In genomic region chr21:34037446-34037845, GRCh38 we compare ENCODE assay signal across 21 cellular contexts. TPM values are rescaled to one million over a fixed set of nuclear protein-coding genes. Genes with fewer than 3 reads are reported as not detected.
DNase-seq lines count a peak whose midpoint lies in the region; ATAC-seq and TF ChIP-seq lines count a peak whose summit lies in the region.
"Had no signal": no experiment of that assay in that cellular context is flagged by ENCODE, and none has a peak within 500 bp of the region (broad histone marks: within the 10 kb centered on the region; RNA-seq: fewer than 3 reads in every experiment).

No MANE protein-coding gene starts in this region.

- no peaks in the 10 kb centered on the region for H3K9me3 ChIP-seq in adipocyte (ENCODE audit: control insufficient read depth, low read length)
- no peaks in the 10 kb centered on the region for H3K9me3 ChIP-seq in osteoblast (ENCODE audit: low read depth, low read length)
- no peaks in the 10 kb centered on the region for H3K9me3 ChIP-seq in heart left ventricle
- H3K9me3 ChIP-seq: adrenal gland, right lobe of liver had no signal

- H3K36me3 ChIP-seq in adipocyte (ENCODE audit: control insufficient read depth, insufficient read depth, low read length, severe bottlenecking) (no peaks in the 10 kb centered on the region), osteoblast (ENCODE audit: insufficient read depth, low read length) (no peaks in the 10 kb centered on the region), heart left ventricle (no peaks in the 10 kb centered on the region)
- H3K36me3 ChIP-seq: adrenal gland, right lobe of liver had no signal

- H3K4me3 Mint-ChIP-seq in activated CD4-positive, alpha-beta T cell treated with anti-CD3 and anti-CD28 coated beads, Interleukin-2, amount 10 ng/mL, durations not matched to agents 7 days and 5 days, result no peak overlapping the region
- H3K4me3 Mint-ChIP-seq: CD14-positive monocyte; natural killer cell treated with Interleukin-12 subunit alpha and Interleukin-12 subunit beta and Interleukin-15 and Interleukin-18, amount 100 ng/mL, for 72 hours; T-helper 1 cell treated with Interleukin-12 subunit alpha and Interleukin-12 subunit beta and Interleukin-4 antibody, amounts not matched to agents 30 μg/mL and 1 μg/mL, for 36 hours had no signal

- H3K79me2 ChIP-seq in osteoblast (ENCODE audit: insufficient read depth, low read length), result no peaks in the 10 kb centered on the region

- H3K27me3 ChIP-seq in adipocyte (replicated peaks; ENCODE audit: control insufficient read depth, insufficient read depth, low read length) (no peaks in the 10 kb centered on the region), osteoblast (ENCODE audit: insufficient read depth, low read length) (no peaks in the 10 kb centered on the region), heart left ventricle (no peaks in the 10 kb centered on the region)
- H3K27me3 ChIP-seq: adrenal gland, right lobe of liver had no signal

- POLR2A ChIA-PET in activated CD4-positive, alpha-beta T cell treated with anti-CD3 and anti-CD28 coated beads, Interleukin-2, amount 10 ng/mL, durations not matched to agents 7 days and 5 days (lab: Charles Lee), result no interaction called here

- ATAC-seq in HG03460 (IDR thresholded peaks at IDR 0.05; ENCODE audit: unreplicated experiment) (no peak), HG03095 (IDR thresholded peaks at IDR 0.05; ENCODE audit: unreplicated experiment) (no peak), heart left ventricle (no peak)
- ATAC-seq: activated CD4-positive, CD25-positive, alpha-beta regulatory T cell treated with anti-CD3 and anti-CD28 coated beads, Interleukin-2, amount 50 U/mL, for 24 hours; natural killer cell treated with Interleukin-12 subunit alpha and Interleukin-12 subunit beta and Interleukin-15 and Interleukin-18, amount 100 ng/mL, for 72 hours; stimulated activated naive CD8-positive, alpha-beta T cell treated with anti-CD3 and anti-CD28 coated beads, Interleukin-15, Interleukin-2, amounts not matched to agents 100 U/mL and 50 U/mL, for 24 hours had no signal

- H3K4me1 ChIP-seq in adipocyte (ENCODE audit: control insufficient read depth, insufficient read depth, low read length), result peaks cover 10% of the 10 kb centered on the region
- peaks cover 16% of the 10 kb centered on the region for H3K4me1 ChIP-seq in osteoblast (ENCODE audit: insufficient read depth, low read length)
- no peaks in the 10 kb centered on the region for H3K4me1 ChIP-seq in heart left ventricle
- H3K4me1 ChIP-seq: adrenal gland had no signal

- H3K9ac ChIP-seq in adipocyte (ENCODE audit: low read length), result no peak overlapping the region

- intact Hi-C loops in heart left ventricle (cut with DNase I), result no loop called here

- no peaks in the 10 kb centered on the region for H3K27me3 Mint-ChIP-seq in activated CD4-positive, alpha-beta T cell treated with anti-CD3 and anti-CD28 coated beads, Interleukin-2, amount 10 ng/mL, durations not matched to agents 7 days and 5 days
- H3K27me3 Mint-ChIP-seq: natural killer cell treated with Interleukin-12 subunit alpha and Interleukin-12 subunit beta and Interleukin-15 and Interleukin-18, amount 100 ng/mL, for 72 hours had no signal

- peak; percentile 32 for DNase-seq in HFF-Myc (ENCODE audit: extremely low read depth, low read depth)
- DNase-seq in adipocyte (ENCODE audit: low read depth), result peak; percentile 33
- peak; percentile 58 for DNase-seq in fibroblast of the aortic adventitia (ENCODE audit: low read depth)
- DNase-seq in osteoblast (ENCODE audit: insufficient read length, low spot score, missing footprints), result no peak
- DNase-seq in activated CD4-positive, alpha-beta T cell treated with anti-CD3 and anti-CD28 coated beads, Interleukin-2, amount 10 ng/mL, durations not matched to agents 7 days and 5 days, result no peak
- DNase-seq in heart left ventricle, result no peak
- DNase-seq: activated T-cell treated with anti-CD3 and anti-CD28 coated beads for 4 hours; adrenal gland; glutamatergic neuron; KBM-7; NCI-H1436; NCI-H446 treated with DMSO at 0.1 percent for 48 hours; PC-9; stimulated activated naive CD8-positive, alpha-beta T cell treated with anti-CD3 and anti-CD28 coated beads, Interleukin-15, Interleukin-2, amounts not matched to agents 100 U/mL and 50 U/mL, for 24 hours had no signal

- H3K4me2 ChIP-seq in osteoblast (ENCODE audit: insufficient read depth, low read length), result peak overlapping the region; percentile 72
- H3K4me2 ChIP-seq: PC-9 had no signal

- no peak for TF ChIP-seq POLR2A in heart left ventricle (IDR thresholded peaks at IDR 0.05)

- H2AFZ ChIP-seq in osteoblast (ENCODE audit: low read length), result peak overlapping the region; percentile 58
- H2AFZ ChIP-seq: PC-9 had no signal

- H3K36me3 Mint-ChIP-seq in activated CD4-positive, alpha-beta T cell treated with anti-CD3 and anti-CD28 coated beads, Interleukin-2, amount 10 ng/mL, durations not matched to agents 7 days and 5 days (ENCODE audit: low read depth), result peaks cover 2% of the 10 kb centered on the region
- H3K36me3 Mint-ChIP-seq: CD14-positive monocyte; natural killer cell treated with Interleukin-12 subunit alpha and Interleukin-12 subunit beta and Interleukin-15 and Interleukin-18, amount 100 ng/mL, for 72 hours had no signal

- TF ChIP-seq CTCF in HFF-Myc (IDR thresholded peaks at IDR 0.05; ENCODE audit: low read depth, low read length, missing control alignments), result no peak
- no peak for TF ChIP-seq CTCF in fibroblast of the aortic adventitia (IDR thresholded peaks at IDR 0.05; ENCODE audit: insufficient read depth, low read length)
- TF ChIP-seq CTCF in osteoblast (IDR thresholded peaks at IDR 0.05; ENCODE audit: extremely low read depth, low read depth, low read length), result no peak
- TF ChIP-seq CTCF in heart left ventricle (IDR thresholded peaks at IDR 0.05), result no peak

- no peak overlapping the region for H3K4me3 ChIP-seq in HFF-Myc (replicated peaks; ENCODE audit: low read depth, low read length)
- no peak overlapping the region for H3K4me3 ChIP-seq in adipocyte (ENCODE audit: low read length)
- H3K4me3 ChIP-seq in fibroblast of the aortic adventitia (ENCODE audit: low read depth, low read length), result no peak overlapping the region
- no peak overlapping the region for H3K4me3 ChIP-seq in osteoblast (ENCODE audit: insufficient read depth, low read length)
- H3K4me3 ChIP-seq in heart left ventricle, result no peak overlapping the region
- H3K4me3 ChIP-seq: adrenal gland, PC-9, right lobe of liver had no signal

- H3K27ac Mint-ChIP-seq in activated CD4-positive, alpha-beta T cell treated with anti-CD3 and anti-CD28 coated beads, Interleukin-2, amount 10 ng/mL, durations not matched to agents 7 days and 5 days, result no peak overlapping the region
- H3K27ac Mint-ChIP-seq: CD14-positive monocyte; T-helper 1 cell treated with Interleukin-12 subunit alpha and Interleukin-12 subunit beta and Interleukin-4 antibody, amounts not matched to agents 30 μg/mL and 1 μg/mL, for 36 hours had no signal

- CTCF ChIA-PET in activated CD4-positive, alpha-beta T cell treated with anti-CD3 and anti-CD28 coated beads, Interleukin-2, amount 10 ng/mL, durations not matched to agents 7 days and 5 days (lab: Charles Lee), result no interaction called here

- H3K4me1 Mint-ChIP-seq in activated CD4-positive, alpha-beta T cell treated with anti-CD3 and anti-CD28 coated beads, Interleukin-2, amount 10 ng/mL, durations not matched to agents 7 days and 5 days, result peaks cover 6% of the 10 kb centered on the region
- H3K4me1 Mint-ChIP-seq: CD14-positive monocyte had no signal

- H3K27ac ChIP-seq in osteoblast (ENCODE audit: low read depth, low read length) (peak overlapping the region; percentile 61), heart left ventricle (no peak overlapping the region)
- H3K27ac ChIP-seq: adrenal gland, PC-9, right lobe of liver had no signal

- no peaks in the 10 kb centered on the region for H4K20me1 ChIP-seq in osteoblast (ENCODE audit: insufficient read depth, low read length)

- H3K9me3 Mint-ChIP-seq in activated CD4-positive, alpha-beta T cell treated with anti-CD3 and anti-CD28 coated beads, Interleukin-2, amount 10 ng/mL, durations not matched to agents 7 days and 5 days, result peaks cover 11% of the 10 kb centered on the region

- 67 to 76% (median 74%) methylated on average over 6 of the region's 6 CpGs for WGBS in heart left ventricle, 4 donors

RNA-seq across cellular contexts. Expression of gene MRPS6, which starts 35.9 kb away (rescaled TPM):
- total RNA-seq in fibroblast of the aortic adventitia (ENCODE audit: low replicate concordance), result 19.5 and 78.1 TPM in 2 replicates
- total RNA-seq in osteoblast, result 19.2 and 25.9 TPM in 2 replicates
- total RNA-seq in activated CD4-positive, alpha-beta T cell treated with anti-CD3 and anti-CD28 coated beads, Interleukin-2, amount 10 ng/mL, durations not matched to agents 7 days and 5 days, result 10 to 100 TPM; 77.8 to 88.2 TPM
- total RNA-seq in heart left ventricle, result 10 to 100 TPM; 21.8 to 59.8 (median 35.6) TPM
- 10 to 100 TPM; 52.0 to 61.7 TPM for polyA plus RNA-seq in heart left ventricle

RNA-seq across cellular contexts. Expression of gene SLC5A3, which starts 35.9 kb away (rescaled TPM):
- 28.5 and 56.6 TPM in 2 replicates for total RNA-seq in fibroblast of the aortic adventitia (ENCODE audit: low replicate concordance)
- 38.4 and 44.2 TPM in 2 replicates for total RNA-seq in osteoblast
- 10 to 100 TPM; 23.9 to 24.0 TPM for total RNA-seq in activated CD4-positive, alpha-beta T cell treated with anti-CD3 and anti-CD28 coated beads, Interleukin-2, amount 10 ng/mL, durations not matched to agents 7 days and 5 days
- total RNA-seq in heart left ventricle, result 1 to 10 TPM; 2.4 to 6.2 (median 3.6) TPM
- 1 to 10 TPM; 1.1 to 2.0 TPM for polyA plus RNA-seq in heart left ventricle

Comparison
In these comparisons a context has a peak if more than half of its experiments do, and no peak if none do; other contexts are left out.
1. DNase-seq: peak in HFF-Myc (single experiment), adipocyte (single experiment) and fibroblast of the aortic adventitia (single experiment); none in osteoblast (single experiment), activated CD4-positive, alpha-beta T cell treated with anti-CD3 and anti-CD28 coated beads, Interleukin-2, amount 10 ng/mL, durations not matched to agents 7 days and 5 days (single experiment) and heart left ventricle (0 of 5).